1 cellular context compared by ENCODE assay signal in the genomic region with DNA sequence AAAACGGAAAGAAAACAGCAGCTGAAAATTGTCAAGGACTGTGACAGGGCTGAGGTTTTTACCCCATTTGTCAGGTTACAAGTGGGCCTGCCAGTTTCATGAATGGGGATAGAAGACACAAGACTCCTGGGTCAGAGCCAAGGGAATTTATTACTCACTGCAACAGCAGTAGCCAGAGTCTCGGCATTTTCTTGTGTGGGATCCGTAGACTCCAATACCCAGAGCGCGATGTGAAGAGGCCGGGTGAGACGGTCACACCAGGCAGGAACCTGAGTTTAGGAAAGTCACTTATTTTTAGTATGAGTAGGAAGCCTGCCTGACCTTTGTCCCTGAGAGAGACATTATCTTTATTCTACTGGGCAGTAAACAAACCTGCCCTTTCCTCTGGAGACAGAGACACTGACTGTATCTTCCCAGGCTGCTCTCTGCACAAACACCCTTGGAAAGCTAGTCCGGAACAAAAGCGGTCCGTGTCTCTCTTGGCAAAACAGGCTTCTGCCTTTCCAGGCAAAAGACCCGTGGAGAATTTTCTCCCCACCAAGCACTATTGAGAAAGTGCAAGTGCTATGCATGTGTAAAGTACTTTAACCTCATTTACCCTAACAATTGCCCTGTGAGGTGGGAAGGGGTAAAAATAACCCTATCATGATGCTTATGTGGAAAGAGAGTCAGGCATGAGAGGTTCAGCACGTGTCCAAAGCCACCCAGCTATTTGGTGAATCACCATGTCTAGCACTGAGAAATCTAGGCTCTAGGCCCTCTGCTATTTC.
A peak's percentile ranks its signal among the peaks of the same experiment; 100 is the strongest.
TF ChIP-seq lines count a peak whose summit lies in the region.

No MANE protein-coding gene starts in this region.

TF ChIP-seq in HepG2, 621 proteins besides CTCF, POLR2A, EP300 and RAD21 (continued from another document and continues in another):
- TF ChIP-seq, protein P1, sequence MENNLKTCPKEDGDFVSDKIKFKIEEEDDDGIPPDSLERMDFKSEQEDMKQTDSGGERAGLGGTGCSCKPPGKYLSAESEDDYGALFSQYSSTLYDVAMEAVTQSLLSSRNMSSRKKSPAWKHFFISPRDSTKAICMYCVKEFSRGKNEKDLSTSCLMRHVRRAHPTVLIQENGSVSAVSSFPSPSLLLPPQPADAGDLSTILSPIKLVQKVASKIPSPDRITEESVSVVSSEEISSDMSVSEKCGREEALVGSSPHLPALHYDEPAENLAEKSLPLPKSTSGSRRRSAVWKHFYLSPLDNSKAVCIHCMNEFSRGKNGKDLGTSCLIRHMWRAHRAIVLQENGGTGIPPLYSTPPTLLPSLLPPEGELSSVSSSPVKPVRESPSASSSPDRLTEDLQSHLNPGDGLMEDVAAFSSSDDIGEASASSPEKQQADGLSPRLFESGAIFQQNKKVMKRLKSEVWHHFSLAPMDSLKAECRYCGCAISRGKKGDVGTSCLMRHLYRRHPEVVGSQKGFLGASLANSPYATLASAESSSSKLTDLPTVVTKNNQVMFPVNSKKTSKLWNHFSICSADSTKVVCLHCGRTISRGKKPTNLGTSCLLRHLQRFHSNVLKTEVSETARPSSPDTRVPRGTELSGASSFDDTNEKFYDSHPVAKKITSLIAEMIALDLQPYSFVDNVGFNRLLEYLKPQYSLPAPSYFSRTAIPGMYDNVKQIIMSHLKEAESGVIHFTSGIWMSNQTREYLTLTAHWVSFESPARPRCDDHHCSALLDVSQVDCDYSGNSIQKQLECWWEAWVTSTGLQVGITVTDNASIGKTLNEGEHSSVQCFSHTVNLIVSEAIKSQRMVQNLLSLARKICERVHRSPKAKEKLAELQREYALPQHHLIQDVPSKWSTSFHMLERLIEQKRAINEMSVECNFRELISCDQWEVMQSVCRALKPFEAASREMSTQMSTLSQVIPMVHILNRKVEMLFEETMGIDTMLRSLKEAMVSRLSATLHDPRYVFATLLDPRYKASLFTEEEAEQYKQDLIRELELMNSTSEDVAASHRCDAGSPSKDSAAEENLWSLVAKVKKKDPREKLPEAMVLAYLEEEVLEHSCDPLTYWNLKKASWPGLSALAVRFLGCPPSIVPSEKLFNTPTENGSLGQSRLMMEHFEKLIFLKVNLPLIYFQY (CRISPR knock-in tag; IDR thresholded peaks at IDR 0.05; ENCODE audit: borderline replicate concordance), result no peak
- TF ChIP-seq, protein P2, sequence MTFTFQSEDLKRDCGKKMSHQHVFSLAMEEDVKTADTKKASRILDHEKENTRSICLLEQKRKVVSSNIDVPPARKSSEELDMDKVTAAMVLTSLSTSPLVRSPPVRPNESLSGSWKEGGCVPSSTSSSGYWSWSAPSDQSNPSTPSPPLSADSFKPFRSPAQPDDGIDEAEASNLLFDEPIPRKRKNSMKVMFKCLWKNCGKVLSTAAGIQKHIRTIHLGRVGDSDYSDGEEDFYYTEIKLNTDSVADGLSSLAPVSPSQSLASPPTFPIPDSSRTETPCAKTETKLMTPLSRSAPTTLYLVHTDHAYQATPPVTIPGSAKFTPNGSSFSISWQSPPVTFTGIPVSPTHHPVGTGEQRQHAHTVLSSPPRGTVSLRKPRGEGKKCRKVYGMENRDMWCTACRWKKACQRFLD (CRISPR knock-in tag; IDR thresholded peaks at IDR 0.05; ENCODE audit: borderline replicate concordance), result no peak
- no peak for TF ChIP-seq SP4 (CRISPR knock-in tag; IDR thresholded peaks at IDR 0.05)
- no peak for TF ChIP-seq SMARCC2 (IDR thresholded peaks at IDR 0.05)
- no peak for TF ChIP-seq RFX3 (CRISPR knock-in tag; IDR thresholded peaks at IDR 0.05)
- TF ChIP-seq, protein P3, sequence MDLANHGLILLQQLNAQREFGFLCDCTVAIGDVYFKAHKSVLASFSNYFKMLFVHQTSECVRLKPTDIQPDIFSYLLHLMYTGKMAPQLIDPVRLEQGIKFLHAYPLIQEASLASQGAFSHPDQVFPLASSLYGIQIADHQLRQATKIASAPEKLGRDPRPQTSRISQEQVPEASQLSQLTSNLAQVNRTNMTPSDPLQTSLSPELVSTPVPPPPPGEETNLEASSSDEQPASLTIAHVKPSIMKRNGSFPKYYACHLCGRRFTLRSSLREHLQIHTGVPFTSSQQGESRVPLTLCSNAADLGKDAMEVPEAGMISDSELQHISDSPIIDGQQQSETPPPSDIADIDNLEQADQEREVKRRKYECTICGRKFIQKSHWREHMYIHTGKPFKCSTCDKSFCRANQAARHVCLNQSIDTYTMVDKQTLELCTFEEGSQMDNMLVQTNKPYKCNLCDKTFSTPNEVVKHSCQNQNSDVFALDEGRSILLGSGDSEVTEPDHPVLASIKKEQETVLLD (CRISPR knock-in tag; IDR thresholded peaks at IDR 0.05; ENCODE audit: low read depth), result no peak
- TF ChIP-seq, protein P4, sequence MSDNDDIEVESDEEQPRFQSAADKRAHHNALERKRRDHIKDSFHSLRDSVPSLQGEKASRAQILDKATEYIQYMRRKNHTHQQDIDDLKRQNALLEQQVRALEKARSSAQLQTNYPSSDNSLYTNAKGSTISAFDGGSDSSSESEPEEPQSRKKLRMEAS (IDR thresholded peaks at IDR 0.05), result no peak
- no peak for TF ChIP-seq FOXP1 (IDR thresholded peaks at IDR 0.05)
- TF ChIP-seq FOXP1 (CRISPR knock-in tag; IDR thresholded peaks at IDR 0.05), result peak; percentile 24; the same call in 1 of the 2 replicates
- TF ChIP-seq CBX1 (IDR thresholded peaks at IDR 0.05; ENCODE audit: low read depth), result no peak
- peak; percentile 15; the same call in 1 of the 2 replicates for TF ChIP-seq TBX2 (CRISPR knock-in tag; IDR thresholded peaks at IDR 0.05; ENCODE audit: borderline replicate concordance)
- TF ChIP-seq SAP130 (CRISPR knock-in tag; IDR thresholded peaks at IDR 0.05; ENCODE audit: low read depth), result no peak
- TF ChIP-seq, protein P5, sequence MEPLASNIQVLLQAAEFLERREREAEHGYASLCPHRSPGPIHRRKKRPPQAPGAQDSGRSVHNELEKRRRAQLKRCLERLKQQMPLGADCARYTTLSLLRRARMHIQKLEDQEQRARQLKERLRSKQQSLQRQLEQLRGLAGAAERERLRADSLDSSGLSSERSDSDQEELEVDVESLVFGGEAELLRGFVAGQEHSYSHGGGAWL (CRISPR knock-in tag; IDR thresholded peaks at IDR 0.05), result no peak
- no peak for TF ChIP-seq KDM4B (CRISPR knock-in tag; IDR thresholded peaks at IDR 0.05)
- no peak for TF ChIP-seq ZNF205 (CRISPR knock-in tag; IDR thresholded peaks at IDR 0.05)
- no peak for TF ChIP-seq HMGA1 (CRISPR knock-in tag; conservative IDR thresholded peaks at IDR 0.05)
- peak; percentile 48 for TF ChIP-seq NR2F6 (IDR thresholded peaks at IDR 0.05)
- TF ChIP-seq NR2F6 (CRISPR knock-in tag; IDR thresholded peaks at IDR 0.05), result peak; percentile 43; the same call in 1 of the 2 replicates
- no peak for TF ChIP-seq MEF2D (CRISPR knock-in tag; IDR thresholded peaks at IDR 0.05)
- no peak for TF ChIP-seq PCBP1 (IDR thresholded peaks at IDR 0.05; ENCODE audit: borderline replicate concordance, low read depth, low read length)
- no peak for TF ChIP-seq MTA1 (CRISPR knock-in tag; IDR thresholded peaks at IDR 0.05; ENCODE audit: borderline replicate concordance)
- TF ChIP-seq ZNF775 (CRISPR knock-in tag; IDR thresholded peaks at IDR 0.05; ENCODE audit: borderline replicate concordance), result no peak
- TF ChIP-seq HNF4A (CRISPR knock-in tag; IDR thresholded peaks at IDR 0.05), result peak; percentile 70
- no peak for TF ChIP-seq SNAI1 (CRISPR knock-in tag; IDR thresholded peaks at IDR 0.05; ENCODE audit: borderline replicate concordance)
- TF ChIP-seq JDP2 (CRISPR knock-in tag; IDR thresholded peaks at IDR 0.05; ENCODE audit: borderline replicate concordance), result no peak
- TF ChIP-seq, protein P6, sequence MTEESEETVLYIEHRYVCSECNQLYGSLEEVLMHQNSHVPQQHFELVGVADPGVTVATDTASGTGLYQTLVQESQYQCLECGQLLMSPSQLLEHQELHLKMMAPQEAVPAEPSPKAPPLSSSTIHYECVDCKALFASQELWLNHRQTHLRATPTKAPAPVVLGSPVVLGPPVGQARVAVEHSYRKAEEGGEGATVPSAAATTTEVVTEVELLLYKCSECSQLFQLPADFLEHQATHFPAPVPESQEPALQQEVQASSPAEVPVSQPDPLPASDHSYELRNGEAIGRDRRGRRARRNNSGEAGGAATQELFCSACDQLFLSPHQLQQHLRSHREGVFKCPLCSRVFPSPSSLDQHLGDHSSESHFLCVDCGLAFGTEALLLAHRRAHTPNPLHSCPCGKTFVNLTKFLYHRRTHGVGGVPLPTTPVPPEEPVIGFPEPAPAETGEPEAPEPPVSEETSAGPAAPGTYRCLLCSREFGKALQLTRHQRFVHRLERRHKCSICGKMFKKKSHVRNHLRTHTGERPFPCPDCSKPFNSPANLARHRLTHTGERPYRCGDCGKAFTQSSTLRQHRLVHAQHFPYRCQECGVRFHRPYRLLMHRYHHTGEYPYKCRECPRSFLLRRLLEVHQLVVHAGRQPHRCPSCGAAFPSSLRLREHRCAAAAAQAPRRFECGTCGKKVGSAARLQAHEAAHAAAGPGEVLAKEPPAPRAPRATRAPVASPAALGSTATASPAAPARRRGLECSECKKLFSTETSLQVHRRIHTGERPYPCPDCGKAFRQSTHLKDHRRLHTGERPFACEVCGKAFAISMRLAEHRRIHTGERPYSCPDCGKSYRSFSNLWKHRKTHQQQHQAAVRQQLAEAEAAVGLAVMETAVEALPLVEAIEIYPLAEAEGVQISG (CRISPR knock-in tag; IDR thresholded peaks at IDR 0.05), result no peak
- TF ChIP-seq, protein P7, sequence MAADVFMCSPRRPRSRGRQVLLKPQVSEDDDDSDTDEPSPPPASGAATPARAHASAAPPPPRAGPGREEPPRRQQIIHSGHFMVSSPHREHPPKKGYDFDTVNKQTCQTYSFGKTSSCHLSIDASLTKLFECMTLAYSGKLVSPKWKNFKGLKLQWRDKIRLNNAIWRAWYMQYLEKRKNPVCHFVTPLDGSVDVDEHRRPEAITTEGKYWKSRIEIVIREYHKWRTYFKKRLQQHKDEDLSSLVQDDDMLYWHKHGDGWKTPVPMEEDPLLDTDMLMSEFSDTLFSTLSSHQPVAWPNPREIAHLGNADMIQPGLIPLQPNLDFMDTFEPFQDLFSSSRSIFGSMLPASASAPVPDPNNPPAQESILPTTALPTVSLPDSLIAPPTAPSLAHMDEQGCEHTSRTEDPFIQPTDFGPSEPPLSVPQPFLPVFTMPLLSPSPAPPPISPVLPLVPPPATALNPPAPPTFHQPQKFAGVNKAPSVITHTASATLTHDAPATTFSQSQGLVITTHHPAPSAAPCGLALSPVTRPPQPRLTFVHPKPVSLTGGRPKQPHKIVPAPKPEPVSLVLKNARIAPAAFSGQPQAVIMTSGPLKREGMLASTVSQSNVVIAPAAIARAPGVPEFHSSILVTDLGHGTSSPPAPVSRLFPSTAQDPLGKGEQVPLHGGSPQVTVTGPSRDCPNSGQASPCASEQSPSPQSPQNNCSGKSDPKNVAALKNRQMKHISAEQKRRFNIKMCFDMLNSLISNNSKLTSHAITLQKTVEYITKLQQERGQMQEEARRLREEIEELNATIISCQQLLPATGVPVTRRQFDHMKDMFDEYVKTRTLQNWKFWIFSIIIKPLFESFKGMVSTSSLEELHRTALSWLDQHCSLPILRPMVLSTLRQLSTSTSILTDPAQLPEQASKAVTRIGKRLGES (CRISPR knock-in tag; IDR thresholded peaks at IDR 0.05; ENCODE audit: borderline replicate concordance), result no peak
- TF ChIP-seq PHF21A (CRISPR knock-in tag; IDR thresholded peaks at IDR 0.05), result 0 out of 2 replicates have a peak, but pooled peaks have one; percentile 19
- TF ChIP-seq, protein P8, sequence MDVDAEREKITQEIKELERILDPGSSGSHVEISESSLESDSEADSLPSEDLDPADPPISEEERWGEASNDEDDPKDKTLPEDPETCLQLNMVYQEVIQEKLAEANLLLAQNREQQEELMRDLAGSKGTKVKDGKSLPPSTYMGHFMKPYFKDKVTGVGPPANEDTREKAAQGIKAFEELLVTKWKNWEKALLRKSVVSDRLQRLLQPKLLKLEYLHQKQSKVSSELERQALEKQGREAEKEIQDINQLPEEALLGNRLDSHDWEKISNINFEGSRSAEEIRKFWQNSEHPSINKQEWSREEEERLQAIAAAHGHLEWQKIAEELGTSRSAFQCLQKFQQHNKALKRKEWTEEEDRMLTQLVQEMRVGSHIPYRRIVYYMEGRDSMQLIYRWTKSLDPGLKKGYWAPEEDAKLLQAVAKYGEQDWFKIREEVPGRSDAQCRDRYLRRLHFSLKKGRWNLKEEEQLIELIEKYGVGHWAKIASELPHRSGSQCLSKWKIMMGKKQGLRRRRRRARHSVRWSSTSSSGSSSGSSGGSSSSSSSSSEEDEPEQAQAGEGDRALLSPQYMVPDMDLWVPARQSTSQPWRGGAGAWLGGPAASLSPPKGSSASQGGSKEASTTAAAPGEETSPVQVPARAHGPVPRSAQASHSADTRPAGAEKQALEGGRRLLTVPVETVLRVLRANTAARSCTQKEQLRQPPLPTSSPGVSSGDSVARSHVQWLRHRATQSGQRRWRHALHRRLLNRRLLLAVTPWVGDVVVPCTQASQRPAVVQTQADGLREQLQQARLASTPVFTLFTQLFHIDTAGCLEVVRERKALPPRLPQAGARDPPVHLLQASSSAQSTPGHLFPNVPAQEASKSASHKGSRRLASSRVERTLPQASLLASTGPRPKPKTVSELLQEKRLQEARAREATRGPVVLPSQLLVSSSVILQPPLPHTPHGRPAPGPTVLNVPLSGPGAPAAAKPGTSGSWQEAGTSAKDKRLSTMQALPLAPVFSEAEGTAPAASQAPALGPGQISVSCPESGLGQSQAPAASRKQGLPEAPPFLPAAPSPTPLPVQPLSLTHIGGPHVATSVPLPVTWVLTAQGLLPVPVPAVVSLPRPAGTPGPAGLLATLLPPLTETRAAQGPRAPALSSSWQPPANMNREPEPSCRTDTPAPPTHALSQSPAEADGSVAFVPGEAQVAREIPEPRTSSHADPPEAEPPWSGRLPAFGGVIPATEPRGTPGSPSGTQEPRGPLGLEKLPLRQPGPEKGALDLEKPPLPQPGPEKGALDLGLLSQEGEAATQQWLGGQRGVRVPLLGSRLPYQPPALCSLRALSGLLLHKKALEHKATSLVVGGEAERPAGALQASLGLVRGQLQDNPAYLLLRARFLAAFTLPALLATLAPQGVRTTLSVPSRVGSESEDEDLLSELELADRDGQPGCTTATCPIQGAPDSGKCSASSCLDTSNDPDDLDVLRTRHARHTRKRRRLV (CRISPR knock-in tag; IDR thresholded peaks at IDR 0.05), result no peak
- TF ChIP-seq PRPF4 (IDR thresholded peaks at IDR 0.05; ENCODE audit: low read depth, low read length, poor library complexity, severe bottlenecking), result no peak
- TF ChIP-seq NCOA2 (CRISPR knock-in tag; IDR thresholded peaks at IDR 0.05), result no peak
- TF ChIP-seq, protein P9, sequence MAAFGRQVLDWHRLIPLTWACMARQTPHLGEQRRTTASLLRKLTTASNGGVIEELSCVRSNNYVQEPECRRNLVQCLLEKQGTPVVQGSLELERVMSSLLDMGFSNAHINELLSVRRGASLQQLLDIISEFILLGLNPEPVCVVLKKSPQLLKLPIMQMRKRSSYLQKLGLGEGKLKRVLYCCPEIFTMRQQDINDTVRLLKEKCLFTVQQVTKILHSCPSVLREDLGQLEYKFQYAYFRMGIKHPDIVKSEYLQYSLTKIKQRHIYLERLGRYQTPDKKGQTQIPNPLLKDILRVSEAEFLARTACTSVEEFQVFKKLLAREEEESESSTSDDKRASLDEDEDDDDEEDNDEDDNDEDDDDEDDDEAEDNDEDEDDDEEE (CRISPR knock-in tag; IDR thresholded peaks at IDR 0.05), result no peak
